Comparison of ENCODE assay signal across 12 cellular contexts in the genomic region with DNA sequence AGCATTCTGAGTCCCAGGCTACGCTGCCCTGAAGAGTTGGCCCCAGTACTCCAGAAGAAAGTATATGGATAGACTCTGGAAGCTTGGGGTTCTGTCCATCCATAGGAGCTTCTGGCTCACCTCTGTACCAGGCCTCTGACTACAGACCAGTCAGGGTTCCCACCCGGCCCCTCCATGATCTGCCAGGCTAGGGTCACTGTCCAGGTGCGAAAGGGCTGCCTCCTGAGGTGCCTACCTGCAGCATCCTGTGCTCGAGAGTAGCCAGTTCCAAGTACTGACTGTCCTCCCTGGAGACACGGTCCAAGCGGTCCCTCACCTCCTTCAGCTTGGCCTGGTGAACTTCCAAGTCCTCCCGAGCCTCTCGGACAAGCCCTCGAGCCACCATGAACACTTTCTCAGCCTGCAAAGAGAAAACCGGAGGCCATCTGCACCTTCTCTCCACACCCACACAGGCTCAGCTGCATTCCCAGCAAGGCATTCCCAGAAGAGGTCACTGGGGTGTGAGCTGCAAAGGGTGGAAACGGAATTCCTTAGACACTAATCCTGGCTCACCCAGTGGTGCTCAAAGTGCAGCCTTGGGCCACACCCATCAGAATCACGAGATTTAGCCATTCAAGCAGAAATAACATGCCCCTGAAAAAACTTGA. TPM values are rescaled to one million over a fixed set of nuclear protein-coding genes. Genes with fewer than 3 reads are reported as not detected.
DNase-seq lines count a peak whose midpoint lies in the region; TF ChIP-seq lines count a peak whose summit lies in the region.
"Had no signal": no experiment of that assay in that cellular context is flagged by ENCODE, and none has a peak within 500 bp of the region (broad histone marks: within the 10 kb centered on the region; RNA-seq: fewer than 3 reads in every experiment).

No MANE protein-coding gene starts in this region.

- TF ChIP-seq CTCF in sigmoid colon (IDR thresholded peaks at IDR 0.05) (no peak), CD14-positive monocyte (IDR thresholded peaks at IDR 0.05) (no peak)

- H3K4me3 Mint-ChIP-seq in CD14-positive monocyte = no peak overlapping the region

- 40 to 75% methylated on average over 12 of the region's 12 CpGs for WGBS in sigmoid colon, 2 donors

- no peak overlapping the region for H3K4me3 ChIP-seq in sigmoid colon
- H3K4me3 ChIP-seq: thoracic aorta had no signal

- peaks cover 0 to 19% (median 6%) of the 10 kb centered on the region in 4 donors for H3K36me3 ChIP-seq in sigmoid colon
- H3K36me3 ChIP-seq: thoracic aorta had no signal

- H3K27ac Mint-ChIP-seq in CD14-positive monocyte = no peak overlapping the region

- H3K27me3 ChIP-seq in sigmoid colon = no peaks in the 10 kb centered on the region

- peak overlapping the region; percentile 68 to 96 (median 93) for H3K27ac ChIP-seq in sigmoid colon

- H3K9me3 Mint-ChIP-seq in CD14-positive monocyte = no peaks in the 10 kb centered on the region

- no peak for TF ChIP-seq POLR2A in sigmoid colon (IDR thresholded peaks at IDR 0.05)

- intact Hi-C loops in sigmoid colon (cut with DNase I) (loop anchor here (10.0 kb wide), 1 partner anchor 239 kb away; no protein-coding TSS in a partner anchor), CD14-positive monocyte (cut with micrococcal nuclease) (loop anchor here in 1 of 2 donors (10.0 kb wide), 1 partner anchor 239 kb away; no protein-coding TSS in a partner anchor)

- H3K36me3 Mint-ChIP-seq in CD14-positive monocyte = peaks cover 24 to 32% of the 10 kb centered on the region in 2 donors

- H3K4me1 ChIP-seq in sigmoid colon = peaks cover 0 to 37% (median 25%) of the 10 kb centered on the region in 4 donors

- H3K4me1 Mint-ChIP-seq in CD14-positive monocyte = peaks cover 24% of the 10 kb centered on the region

- DNase-seq in ELF-1 (ENCODE audit: low read depth, low spot score) (peak; percentile 44), astrocyte of the hippocampus (ENCODE audit: low read depth, low spot score) (peak; percentile 79), islet precursor cell (peak; percentile 64), sigmoid colon (peak; percentile 80), NAMALWA (ENCODE audit: low spot score) (no peak), CD14-positive monocyte (ENCODE audit: low spot score) (no peak)
- DNase-seq in activated CD4-positive, CD25-positive, alpha-beta regulatory T cell (lab: John Stamatoyannopoulos, UW) = no peak
- no peak for DNase-seq in activated effector memory CD4-positive, alpha-beta T cell treated with anti-CD3 and anti-CD28 coated beads, Interleukin-2, amount 50 U/mL, for 16 hours
- DNase-seq: activated CD8-positive, alpha-beta memory T cell treated with anti-CD3 and anti-CD28 coated beads, Interleukin-2, amount 50 U/mL, for 48 hours; cortex of kidney; NCI-H2171 treated with DMSO at 0.1 percent for 48 hours had no signal

- no peak for TF ChIP-seq EP300 in sigmoid colon (IDR thresholded peaks at IDR 0.05)

- H3K27me3 Mint-ChIP-seq in CD14-positive monocyte (ENCODE audit: low read depth in 3 of 3) = peaks cover 9 to 20% (median 11%) of the 10 kb centered on the region in 3 donors

- H3K9me3 ChIP-seq in sigmoid colon = no peaks in the 10 kb centered on the region
- H3K9me3 ChIP-seq: thoracic aorta had no signal

RNA-seq across cellular contexts. Expression of a gene that starts 3.7 kb away (rescaled TPM):
- 100 to 1,000 TPM in 1 of 4 donors, 10 to 100 TPM in 3; 59.9 to 162 (median 79.7) TPM for total RNA-seq in sigmoid colon
- polyA plus RNA-seq in sigmoid colon (10 to 100 TPM; 10.2 to 88.0 (median 10.4) TPM), CD14-positive monocyte (under 1 TPM in 1 of 2 donors, not detected in 1; 0.14 TPM)

RNA-seq across cellular contexts. Expression of a gene that starts 6.3 kb away (rescaled TPM):
- 10 to 100 TPM in 3 of 4 donors, 1 to 10 TPM in 1; 9.4 to 22.5 (median 13.1) TPM for total RNA-seq in sigmoid colon
- polyA plus RNA-seq in sigmoid colon (10 to 100 TPM; 12.7 to 21.6 (median 18.6) TPM), CD14-positive monocyte (1 to 10 TPM; 5.4 to 5.9 TPM)

RNA-seq across cellular contexts. Expression of a gene that starts 6.5 kb away (rescaled TPM):
- 100 to 1,000 TPM; 146 to 352 (median 244) TPM for total RNA-seq in sigmoid colon
- polyA plus RNA-seq in sigmoid colon (100 to 1,000 TPM; 419 to 762 (median 624) TPM), CD14-positive monocyte (100 to 1,000 TPM; 478 to 559 TPM)

RNA-seq across cellular contexts. Expression of a gene that starts 12.9 kb away (rescaled TPM):
- total RNA-seq in sigmoid colon = 1 to 10 TPM; 3.4 to 9.4 (median 5.2) TPM
- polyA plus RNA-seq in sigmoid colon = 1 to 10 TPM; 1.8 to 6.2 (median 2.4) TPM
- 1 to 10 TPM; 1.8 to 2.8 TPM for polyA plus RNA-seq in CD14-positive monocyte

Comparison
In these comparisons a context has a peak if more than half of its experiments do, and no peak if none do; other contexts are left out.
1. DNase-seq: peak in ELF-1 (single experiment), astrocyte of the hippocampus (single experiment), islet precursor cell (single experiment) and sigmoid colon (single experiment); none in NAMALWA (single experiment), activated CD4-positive, CD25-positive, alpha-beta regulatory T cell (0 of 4), CD14-positive monocyte (single experiment) and activated effector memory CD4-positive, alpha-beta T cell treated with anti-CD3 and anti-CD28 coated beads, Interleukin-2, amount 50 U/mL, for 16 hours (single experiment).
2. RNA of a gene that starts 3.7 kb away (polyA plus RNA-seq): 10.2 to 88.0 TPM in sigmoid colon; 0.14 TPM in CD14-positive monocyte; every median in the first group is over 4 times any median in the second.